Comparison of ENCODE assay signal across 8 cellular contexts in genomic region chr9:98193336-98193944, GRCh38. TPM values are rescaled to one million over a fixed set of nuclear protein-coding genes. Genes with fewer than 3 reads are reported as not detected.
DNase-seq lines count a peak whose midpoint lies in the region; ATAC-seq and TF ChIP-seq lines count a peak whose summit lies in the region.

No MANE protein-coding gene starts in this region.

- H3K4me3 Mint-ChIP-seq in activated T-cell treated with anti-CD3 and anti-CD28 coated beads, Interleukin-2, amount 50 U/mL, for 4 hours, result peak overlapping the region; percentile 84

- H3K27me3 ChIP-seq in adipocyte (replicated peaks; ENCODE audit: control insufficient read depth, insufficient read depth, low read length) (no peaks in the 10 kb centered on the region), right lobe of liver (no peaks in the 10 kb centered on the region), thymus (ENCODE audit: control insufficient read depth, insufficient read depth) (no peaks in the 10 kb centered on the region)

- H3K36me3 ChIP-seq in adipocyte (ENCODE audit: control insufficient read depth, insufficient read depth, low read length, severe bottlenecking), result no peaks in the 10 kb centered on the region
- H3K36me3 ChIP-seq in right lobe of liver, result no peaks in the 10 kb centered on the region
- H3K36me3 ChIP-seq in thymus (ENCODE audit: control insufficient read depth, insufficient read depth), result peaks cover 4% of the 10 kb centered on the region

- H3K36me3 Mint-ChIP-seq in activated T-cell treated with anti-CD3 and anti-CD28 coated beads, Interleukin-2, amount 50 U/mL, for 4 hours (ENCODE audit: insufficient read depth), result no peaks in the 10 kb centered on the region

- peak overlapping the region; percentile 82 for H3K9ac ChIP-seq in adipocyte (ENCODE audit: low read length)

- intact Hi-C loops in right lobe of liver (cut with DNase I), result loop anchor here in 1 of 2 donors (10.0 kb wide), 1 partner anchor 69 kb away; no protein-coding TSS in a partner anchor

- WGBS in right lobe of liver (ENCODE audit: insufficient coverage, low coverage, low lambda C conversion rate, missing lambda C conversion rate), result 41% methylated on average over 6 of the region's 8 CpGs
- 81% methylated on average over 8 of the region's 8 CpGs for WGBS in thymus

- TF ChIP-seq POLR2A in right lobe of liver (IDR thresholded peaks at IDR 0.05), result no peak

- ATAC-seq in activated T-cell treated with anti-CD3 and anti-CD28 coated beads, Interleukin-2, amount 50 U/mL, for 4 hours, result no peak
- ATAC-seq in right lobe of liver, result no peak
- ATAC-seq in GM21529 (IDR thresholded peaks at IDR 0.05; ENCODE audit: unreplicated experiment), result no peak

- no peaks in the 10 kb centered on the region for H3K27me3 Mint-ChIP-seq in activated T-cell treated with anti-CD3 and anti-CD28 coated beads, Interleukin-2, amount 50 U/mL, for 4 hours (ENCODE audit: low read depth)

- peak overlapping the region; percentile 86 for H3K4me3 ChIP-seq in adipocyte (ENCODE audit: low read length)
- H3K4me3 ChIP-seq in right lobe of liver, result peak overlapping the region; percentile 74 to 76 (median 74)
- H3K4me3 ChIP-seq in thymus (ENCODE audit: low read length), result peak overlapping the region; percentile 80

- H3K9me3 Mint-ChIP-seq in activated T-cell treated with anti-CD3 and anti-CD28 coated beads, Interleukin-2, amount 50 U/mL, for 4 hours, result no peaks in the 10 kb centered on the region

- H3K4me1 ChIP-seq in adipocyte (ENCODE audit: control insufficient read depth, insufficient read depth, low read length), result peaks cover 4% of the 10 kb centered on the region
- peaks cover 0 to 16% (median 0%) of the 10 kb centered on the region in 4 donors for H3K4me1 ChIP-seq in right lobe of liver
- H3K4me1 ChIP-seq in thymus (ENCODE audit: control insufficient read depth, insufficient read depth, low read length), result peaks cover 13% of the 10 kb centered on the region

- no peak for DNase-seq in activated T-cell treated with anti-CD3 and anti-CD28 coated beads, Interleukin-2, amount 50 U/mL, for 4 hours
- DNase-seq in activated T-cell treated with anti-CD3 and anti-CD28 coated beads for 4 hours, result no peak
- DNase-seq in adipocyte (ENCODE audit: low read depth), result no peak
- no peak for DNase-seq in right lobe of liver
- DNase-seq in COLO829 (ENCODE audit: low spot score), result no peak
- DNase-seq in ureter (ENCODE audit: low spot score), result no peak

- peaks cover 31% of the 10 kb centered on the region for H3K4me1 Mint-ChIP-seq in activated T-cell treated with anti-CD3 and anti-CD28 coated beads, Interleukin-2, amount 50 U/mL, for 4 hours (ENCODE audit: low read depth)

- H3K9me3 ChIP-seq in adipocyte (ENCODE audit: control insufficient read depth, low read length) (no peaks in the 10 kb centered on the region), right lobe of liver (no peaks in the 10 kb centered on the region), thymus (ENCODE audit: control insufficient read depth) (no peaks in the 10 kb centered on the region)

- TF ChIP-seq CTCF in right lobe of liver (IDR thresholded peaks at IDR 0.05), result no peak

- peak overlapping the region; percentile 43 to 65 (median 63) for H3K27ac ChIP-seq in right lobe of liver
- H3K27ac ChIP-seq in thymus (ENCODE audit: low read depth), result no peak overlapping the region

RNA-seq across cellular contexts. Expression of gene CORO2A, which starts 1.0 kb away (rescaled TPM):
- 1 to 10 TPM; 1.6 to 2.1 (median 1.7) TPM for total RNA-seq in activated T-cell treated with anti-CD3 and anti-CD28 coated beads, Interleukin-2, amount 50 U/mL, for 4 hours
- total RNA-seq in right lobe of liver, result 1 to 10 TPM in 5 of 6 experiments, under 1 TPM in 1; 0.67 to 6.2 (median 3.3) TPM
- polyA plus RNA-seq in thymus, result 7.5 TPM
- total RNA-seq in ureter, result 38.8 TPM
